ENCODE assay signal across 13 cellular contexts in the genomic region with DNA sequence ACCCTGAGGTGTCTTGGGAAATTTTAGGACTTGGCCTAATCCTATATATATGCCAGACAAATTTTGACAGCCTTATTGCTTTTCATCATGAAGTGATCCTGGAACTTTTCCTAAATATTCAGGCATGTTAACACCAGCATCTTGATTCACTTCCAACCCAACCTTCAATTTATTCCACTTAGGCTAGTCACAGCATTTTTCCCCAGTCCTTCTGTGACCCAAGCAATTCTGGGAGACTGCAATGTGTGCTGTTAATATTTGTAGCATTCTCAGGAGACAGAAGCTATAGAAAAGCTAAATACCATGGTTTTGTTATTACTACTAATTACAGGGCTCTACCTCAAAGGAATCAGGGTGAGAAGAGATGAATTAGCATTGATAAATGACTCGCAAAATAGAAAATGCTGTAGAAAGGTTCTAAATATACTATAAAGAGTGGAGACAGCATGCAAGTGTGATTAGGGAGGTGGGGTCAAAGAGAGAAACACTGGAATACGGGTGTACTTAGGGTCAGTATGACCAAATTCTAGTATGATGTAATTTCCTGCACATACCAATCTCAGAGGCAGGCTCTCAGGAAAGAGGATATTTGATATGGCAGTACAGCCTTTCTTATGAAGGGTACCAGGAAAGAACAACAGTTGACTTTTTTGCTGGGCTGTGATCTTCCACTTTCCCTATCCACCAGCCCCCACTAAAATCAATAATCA. TPM values are rescaled to one million over a fixed set of nuclear protein-coding genes. Genes with fewer than 3 reads are reported as not detected.
DNase-seq lines count a peak whose midpoint lies in the region; ATAC-seq and TF ChIP-seq lines count a peak whose summit lies in the region.
"Had no signal": no experiment of that assay in that cellular context is flagged by ENCODE, and none has a peak within 500 bp of the region (broad histone marks: within the 10 kb centered on the region; RNA-seq: fewer than 3 reads in every experiment).

No MANE protein-coding gene starts in this region.

- no peak overlapping the region for H3K4me3 Mint-ChIP-seq in H9
- H3K4me3 Mint-ChIP-seq: activated T-helper 17 cell treated with anti-CD3 and anti-CD28 coated beads, Interleukin-2, amount 50 U/mL, for 72 hours; WTC11 had no signal

- no peak overlapping the region for H4K91ac ChIP-seq in H9 (ENCODE audit: insufficient read length, low read depth, low read length)

- no peak overlapping the region for H3K27ac ChIP-seq in body of pancreas
- H3K27ac ChIP-seq in H9 (ENCODE audit: insufficient read length, low read depth, low read length): no peak overlapping the region

- peak overlapping the region; percentile 73 for H3K4me2 ChIP-seq in skeletal muscle satellite cell (ENCODE audit: low read length)
- H3K4me2 ChIP-seq in H9 (ENCODE audit: insufficient read depth, insufficient read length, low read length): no peak overlapping the region

- H3K4me3 ChIP-seq in fibroblast of the aortic adventitia (ENCODE audit: low read depth, low read length): no peak overlapping the region
- H3K4me3 ChIP-seq in skeletal muscle satellite cell (ENCODE audit: low read length): peak overlapping the region; percentile 38
- no peak overlapping the region for H3K4me3 ChIP-seq in HAP-1
- no peak overlapping the region for H3K4me3 ChIP-seq in body of pancreas
- H3K4me3 ChIP-seq: left lung had no signal

- TF ChIP-seq POLR2A in body of pancreas (IDR thresholded peaks at IDR 0.05): no peak

- H3K23me2 ChIP-seq in H9 (ENCODE audit: insufficient read length, low read depth, low read length, poor library complexity, severe bottlenecking): no peaks in the 10 kb centered on the region

- intact Hi-C loops in body of pancreas (cut with DNase I): no loop called here

- no peak overlapping the region for H2BK12ac ChIP-seq in H9 (ENCODE audit: insufficient read length, low read depth, low read length)

- H3K36me3 Mint-ChIP-seq in H9 (ENCODE audit: insufficient read depth in 1 of 3, low read depth in 3 of 3): no peaks in the 10 kb centered on the region
- H3K36me3 Mint-ChIP-seq: WTC11 had no signal

- H4K5ac ChIP-seq in H9 (ENCODE audit: insufficient read length, low read depth, low read length): no peak overlapping the region

- peaks cover 0 to 3% of the 10 kb centered on the region in 2 experiments; a peak in 1 of 4 replicates for H3K4me1 Mint-ChIP-seq in H9
- H3K4me1 Mint-ChIP-seq: activated T-helper 17 cell treated with anti-CD3 and anti-CD28 coated beads, Interleukin-2, amount 50 U/mL, for 72 hours; WTC11 had no signal

- no peak overlapping the region for H3K4ac ChIP-seq in H9 (ENCODE audit: low read depth, low read length)

- no peak overlapping the region for H2AFZ ChIP-seq in H9 (ENCODE audit: low read length)

- no peak overlapping the region for H3K18ac ChIP-seq in H9 (ENCODE audit: insufficient read length, low read depth, low read length)

- no peaks in the 10 kb centered on the region for H3K27me3 Mint-ChIP-seq in H9 (ENCODE audit: low read depth)

- TF ChIP-seq CTCF in fibroblast of the aortic adventitia (IDR thresholded peaks at IDR 0.05; ENCODE audit: insufficient read depth, low read length) (no peak), body of pancreas (IDR thresholded peaks at IDR 0.05) (no peak), H9 (conservative IDR thresholded peaks at IDR 0.05) (no peak)

- DNase-seq in GM03348 (ENCODE audit: low spot score) (peak; percentile 30), SW480 (ENCODE audit: low spot score) (peak; percentile 27), fibroblast of the aortic adventitia (ENCODE audit: low read depth) (peak; percentile 88), HAP-1 (ENCODE audit: low spot score in 2 of 2) (no peak), body of pancreas (no peak), H9 (no peak)
- DNase-seq: left lung, MV-4-11, retina had no signal

- no peak overlapping the region for H3K27ac Mint-ChIP-seq in H9
- H3K27ac Mint-ChIP-seq: activated T-helper 17 cell treated with anti-CD3 and anti-CD28 coated beads, Interleukin-2, amount 50 U/mL, for 72 hours; WTC11 had no signal

- no peak overlapping the region for H2BK5ac ChIP-seq in H9 (ENCODE audit: insufficient read length, low read length)

- no peaks in the 10 kb centered on the region for H3K9me3 Mint-ChIP-seq in H9
- H3K9me3 Mint-ChIP-seq: activated T-helper 17 cell treated with anti-CD3 and anti-CD28 coated beads, Interleukin-2, amount 50 U/mL, for 72 hours; WTC11 had no signal

- in situ Hi-C loops in HAP-1 (cut with MboI; ENCODE audit: low sequenced_read_pairs): no loop called here

- H4K8ac ChIP-seq in H9 (replicated peaks; ENCODE audit: insufficient read length, low read depth, low read length): no peak overlapping the region

- no peaks in the 10 kb centered on the region for H3K79me1 ChIP-seq in H9 (ENCODE audit: insufficient read depth, low read depth, low read length, poor library complexity, severe bottlenecking)

- no peak overlapping the region for H3K23ac ChIP-seq in H9 (ENCODE audit: insufficient read length, low read depth, low read length)

- no peaks in the 10 kb centered on the region for H4K20me1 ChIP-seq in H9 (ENCODE audit: control insufficient read depth, insufficient read depth, insufficient read length)

- no peaks in the 10 kb centered on the region for H3K27me3 ChIP-seq in skeletal muscle satellite cell (ENCODE audit: control insufficient read depth, insufficient read depth, low read length)
- no peaks in the 10 kb centered on the region for H3K27me3 ChIP-seq in HAP-1 (ENCODE audit: low read depth)
- no peaks in the 10 kb centered on the region for H3K27me3 ChIP-seq in body of pancreas
- H3K27me3 ChIP-seq in H9 (ENCODE audit: insufficient read depth, low read length): no peaks in the 10 kb centered on the region
- H3K27me3 ChIP-seq: left lung had no signal

- H3K56ac ChIP-seq in H9 (ENCODE audit: insufficient read length, low read depth, low read length): no peak overlapping the region

- H3K9ac ChIP-seq in skeletal muscle satellite cell (ENCODE audit: low read depth, low read length) (peak overlapping the region; percentile 60), H9 (ENCODE audit: extremely low read depth, insufficient read length, low read length) (no peak overlapping the region)

- no peaks in the 10 kb centered on the region for H3K79me2 ChIP-seq in H9 (ENCODE audit: insufficient read depth, low read length)

- H3K9me3 ChIP-seq in skeletal muscle satellite cell (replicated peaks; ENCODE audit: low read length): no peaks in the 10 kb centered on the region
- H3K9me3 ChIP-seq in HAP-1: no peaks in the 10 kb centered on the region
- H3K9me3 ChIP-seq in body of pancreas: no peaks in the 10 kb centered on the region
- no peaks in the 10 kb centered on the region for H3K9me3 ChIP-seq in H9 (ENCODE audit: control insufficient read depth, low read depth, low read length)
- H3K9me3 ChIP-seq: left lung had no signal

- no peak overlapping the region for H2BK120ac ChIP-seq in H9 (ENCODE audit: low read depth, low read length, poor library complexity, severe bottlenecking)

- H3K4me1 ChIP-seq in skeletal muscle satellite cell (ENCODE audit: control insufficient read depth, insufficient read depth, low read length): peaks cover 73% of the 10 kb centered on the region
- peaks cover 12% of the 10 kb centered on the region for H3K4me1 ChIP-seq in HAP-1
- H3K4me1 ChIP-seq in body of pancreas: no peaks in the 10 kb centered on the region
- H3K4me1 ChIP-seq in H9 (ENCODE audit: insufficient read depth, low read length): no peaks in the 10 kb centered on the region
- H3K4me1 ChIP-seq: left lung had no signal

- no peak overlapping the region for H3T11ph ChIP-seq in H9 (ENCODE audit: low read length)

- H2BK15ac ChIP-seq in H9 (ENCODE audit: low read depth, low read length): no peak overlapping the region

- ATAC-seq in body of pancreas (no peak), GM21737 (IDR thresholded peaks at IDR 0.05; ENCODE audit: unreplicated experiment) (no peak)
- ATAC-seq: activated T-helper 17 cell treated with anti-CD3 and anti-CD28 coated beads, Interleukin-2, amount 50 U/mL, for 72 hours; left lung; WTC11 had no signal

- H3K36me3 ChIP-seq in skeletal muscle satellite cell (ENCODE audit: insufficient read depth, low read length) (no peaks in the 10 kb centered on the region), HAP-1 (replicated peaks) (no peaks in the 10 kb centered on the region), body of pancreas (replicated peaks in 1 of 2; ENCODE audit: insufficient read depth in 1 of 2, low read depth in 2 of 2) (no peaks in the 10 kb centered on the region)
- H3K36me3 ChIP-seq: left lung had no signal

- 47 to 59% methylated on average over 2 of the region's 2 CpGs for WGBS in body of pancreas, 2 donors
- no CpG with 5 or more reads among the region's 2 CpGs for WGBS in H9 (ENCODE audit: extremely low coverage, insufficient read length, low lambda C conversion rate)

- H2BK20ac ChIP-seq in H9 (ENCODE audit: low read depth, low read length, poor library complexity, severe bottlenecking): no peak overlapping the region

- H2AK5ac ChIP-seq in H9 (ENCODE audit: insufficient read length, low read length): no peak overlapping the region

- H3K14ac ChIP-seq in H9 (ENCODE audit: insufficient read depth, low read length): no peak overlapping the region

RNA-seq across cellular contexts. Expression of a gene that starts 29.1 kb away (rescaled TPM):
- 411 and 679 TPM in 2 replicates for total RNA-seq in fibroblast of the aortic adventitia (ENCODE audit: low replicate concordance)
- total RNA-seq in skeletal muscle satellite cell (2012; rRNA removed): 228 and 249 TPM in 2 replicates
- total RNA-seq in body of pancreas: 1 to 10 TPM; 5.3 to 8.0 TPM
- total RNA-seq in H9 (2021): not detected in 2 replicates
- total RNA-seq: activated T-helper 17 cell treated with anti-CD3 and anti-CD28 coated beads, Interleukin-2, amount 50 U/mL, for 72 hours had no signal

Comparison
In these comparisons a context has a peak if more than half of its experiments do, and no peak if none do; other contexts are left out.
1. DNase-seq: peak in GM03348 (single experiment), SW480 (single experiment) and fibroblast of the aortic adventitia (single experiment); none in HAP-1 (0 of 2), body of pancreas (0 of 4) and H9 (single experiment).
2. RNA of a gene that starts 29.1 kb away (total RNA-seq): 411 to 679 TPM in fibroblast of the aortic adventitia; 5.3 to 8.0 TPM in body of pancreas and not detected in H9; every median in the first group is over 10 times any median in the second.